In genomic region chr2:98463988-98464771, GRCh38 we compare ENCODE assay signal across 8 cellular contexts. TPM values are rescaled to one million over a fixed set of nuclear protein-coding genes. Genes with fewer than 3 reads are reported as not detected.
DNase-seq lines count a peak whose midpoint lies in the region; ATAC-seq and TF ChIP-seq lines count a peak whose summit lies in the region.

No MANE protein-coding gene starts in this region.

- no peak overlapping the region for H3K27ac Mint-ChIP-seq in Calu3 (ENCODE audit: unreplicated experiment)

- H3K27me3 ChIP-seq in left ventricle myocardium inferior (ENCODE audit: low read depth): no peaks in the 10 kb centered on the region
- H3K27me3 ChIP-seq in SU-DHL-6 (ENCODE audit: low read length): no peaks in the 10 kb centered on the region
- H3K27me3 ChIP-seq in gastroesophageal sphincter: no peaks in the 10 kb centered on the region
- H3K27me3 ChIP-seq in transverse colon: no peaks in the 10 kb centered on the region

- H3K36me3 Mint-ChIP-seq in Calu3 (ENCODE audit: insufficient read depth, unreplicated experiment): no peaks in the 10 kb centered on the region

- no peak overlapping the region for H2AFZ ChIP-seq in SU-DHL-6 (ENCODE audit: low read depth, low read length, severe bottlenecking)

- H3K4me3 Mint-ChIP-seq in Calu3 (ENCODE audit: low read depth, unreplicated experiment): no peak overlapping the region

- no peaks in the 10 kb centered on the region for H3K36me3 ChIP-seq in left ventricle myocardium inferior
- no peaks in the 10 kb centered on the region for H3K36me3 ChIP-seq in SU-DHL-6 (ENCODE audit: low read length)
- no peaks in the 10 kb centered on the region for H3K36me3 ChIP-seq in gastroesophageal sphincter
- H3K36me3 ChIP-seq in transverse colon: no peaks in the 10 kb centered on the region

- peak overlapping the region; percentile 15; the same call in 1 of the 2 replicates for H3K9ac ChIP-seq in SU-DHL-6 (ENCODE audit: low read length)

- H3K4me2 ChIP-seq in SU-DHL-6 (ENCODE audit: low read depth, low read length, poor library complexity, severe bottlenecking): peak overlapping the region; percentile 34

- 85 to 92% methylated on average over 2 to 7 of the region's 10 CpGs for WGBS in gastroesophageal sphincter (ENCODE audit: low coverage in 1 of 2), 2 donors
- 79% methylated on average over 10 of the region's 10 CpGs; no CpG with 5 or more reads in 1 of the 2 donors for WGBS in transverse colon (ENCODE audit: low coverage in 1 of 2), 2 donors

- no TSS peak for BruUV-seq in Calu3 (replicated peaks; lab: Mats Ljungman, UMichigan)

- in situ Hi-C loops in transverse colon (cut with MboI; ENCODE audit: low pct_ligation_motif_present in 1 of 4, low pct_unique_long_range_greater_than_20kb in 1 of 4, low sequenced_read_pairs in 3 of 4): no loop called here

- H3K79me2 ChIP-seq in SU-DHL-6 (ENCODE audit: insufficient read depth, low read length): no peaks in the 10 kb centered on the region

- intact Hi-C loops in left ventricle myocardium inferior (cut with micrococcal nuclease) (no loop called here), cardiac septum (cut with DNase I) (no loop called here), transverse colon (cut with DNase I; ENCODE audit: low total_unique reads) (no loop called here), Calu3 (cut with micrococcal nuclease; ENCODE audit: unreplicated experiment) (no loop called here)

- H3F3A ChIP-seq in SU-DHL-6 (ENCODE audit: insufficient read depth): 0 out of 2 replicates have a peak, but pooled peaks cover 8% of the 10 kb centered on the region

- TF ChIP-seq POLR2A in gastroesophageal sphincter (IDR thresholded peaks at IDR 0.05) (no peak), transverse colon (IDR thresholded peaks at IDR 0.05) (no peak)

- no peaks in the 10 kb centered on the region for H3K9me3 Mint-ChIP-seq in Calu3 (ENCODE audit: low read depth, unreplicated experiment)

- H3K4me1 ChIP-seq in left ventricle myocardium inferior (peaks cover 65% of the 10 kb centered on the region), gastroesophageal sphincter (peaks cover 4 to 80% (median 32%) of the 10 kb centered on the region in 3 donors), transverse colon (peaks cover 27 to 68% (median 35%) of the 10 kb centered on the region in 4 donors)

- no peaks in the 10 kb centered on the region for H4K20me1 ChIP-seq in SU-DHL-6 (ENCODE audit: low read depth, low read length)

- H3K9me3 ChIP-seq in left ventricle myocardium inferior (replicated peaks) (no peaks in the 10 kb centered on the region), SU-DHL-6 (ENCODE audit: insufficient read depth, low read length) (no peaks in the 10 kb centered on the region), gastroesophageal sphincter (no peaks in the 10 kb centered on the region), transverse colon (no peaks in the 10 kb centered on the region)

- H3K27ac ChIP-seq in left ventricle myocardium inferior (replicated peaks) (peak overlapping the region; percentile 84), SU-DHL-6 (ENCODE audit: low read depth, low read length) (peak overlapping the region; percentile 67), gastroesophageal sphincter (peak overlapping the region; percentile 30 to 74 (median 73)), transverse colon (peak overlapping the region; percentile 72 to 84 (median 76))

- DNase-seq in left ventricle myocardium inferior: no peak
- no peak for DNase-seq in cardiac septum (ENCODE audit: low spot score)
- DNase-seq in transverse colon: peak; percentile 43
- no peak for DNase-seq in NCI-H226
- DNase-seq in HuH-7 (ENCODE audit: low spot score): no peak
- DNase-seq in Calu3: no peak

- H3K27me3 Mint-ChIP-seq in Calu3 (ENCODE audit: unreplicated experiment): no peaks in the 10 kb centered on the region

- TF ChIP-seq CTCF in left ventricle myocardium inferior (IDR thresholded peaks at IDR 0.05; ENCODE audit: borderline replicate concordance) (no peak), SU-DHL-6 (IDR thresholded peaks at IDR 0.05; ENCODE audit: insufficient read depth, low read length, poor library complexity, severe bottlenecking) (no peak), gastroesophageal sphincter (IDR thresholded peaks at IDR 0.05) (no peak), transverse colon (IDR thresholded peaks at IDR 0.05) (no peak), Calu3 (IDR thresholded peaks at IDR 0.05; ENCODE audit: unreplicated experiment) (no peak)

- TF ChIP-seq EP300 in gastroesophageal sphincter (IDR thresholded peaks at IDR 0.05): no peak
- no peak for TF ChIP-seq EP300 in transverse colon (IDR thresholded peaks at IDR 0.05; ENCODE audit: low read depth)

- ATAC-seq in gastroesophageal sphincter: peak; percentile 2

- no peaks in the 10 kb centered on the region for H3K9me2 ChIP-seq in SU-DHL-6 (replicated peaks; ENCODE audit: insufficient read depth, low read length)

- CTCF ChIA-PET in Calu3 (lab: Charles Lee): interaction anchor here (0.8 to 1.3 kb wide), 3 partner anchors 8 to 12 kb away, joined by 3 to 4 read pairs (median 3); no protein-coding TSS in a partner anchor

- no peak overlapping the region for H3K4me3 ChIP-seq in left ventricle myocardium inferior
- H3K4me3 ChIP-seq in SU-DHL-6 (ENCODE audit: insufficient read depth, low read length, poor library complexity, severe bottlenecking): no peak overlapping the region
- no peak overlapping the region for H3K4me3 ChIP-seq in gastroesophageal sphincter
- no peak overlapping the region for H3K4me3 ChIP-seq in transverse colon

- peaks cover 56% of the 10 kb centered on the region for H3K4me1 Mint-ChIP-seq in Calu3 (ENCODE audit: low read depth, unreplicated experiment)

RNA-seq across cellular contexts. Expression of gene INPP4A, which starts 19.5 kb away (rescaled TPM):
- total RNA-seq in left ventricle myocardium inferior (20.8 TPM), cardiac septum (19.9 TPM), gastroesophageal sphincter (10 to 100 TPM; 30.2 to 45.1 (median 37.8) TPM), transverse colon (10 to 100 TPM; 22.8 to 35.8 (median 25.4) TPM), Calu3 (2022) (26.7 and 28.2 TPM in 2 replicates)
